In the genomic region with DNA sequence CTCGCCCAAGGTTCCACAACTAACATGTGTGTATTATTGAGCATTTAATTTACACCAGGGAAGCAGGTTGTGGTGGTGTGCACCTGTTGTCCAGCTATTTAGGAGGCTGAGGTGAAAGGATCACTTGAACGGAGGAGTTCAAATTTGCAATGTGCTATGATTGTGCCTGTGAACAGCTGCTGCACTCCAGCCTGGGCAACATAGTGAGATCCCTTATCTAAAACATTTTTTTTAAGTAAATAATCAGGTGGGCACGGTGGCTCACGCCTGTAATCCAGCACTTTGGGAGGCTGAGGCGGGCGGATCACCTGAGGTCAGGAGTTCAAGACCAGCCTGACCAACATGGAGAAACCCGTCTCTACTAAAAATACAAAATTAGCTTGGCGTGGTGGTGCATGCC, we compare ENCODE assay signal across 9 cellular contexts. TPM values are rescaled to one million over a fixed set of nuclear protein-coding genes. Genes with fewer than 3 reads are reported as not detected.
A peak's percentile ranks its signal among the peaks of the same experiment; 100 is the strongest.
DNase-seq lines count a peak whose midpoint lies in the region; ATAC-seq, FAIRE-seq and TF ChIP-seq lines count a peak whose summit lies in the region.
"Not testable (repeated sequence)": the region's sequence is repeated elsewhere in the genome, so short reads cannot be mapped to it uniquely, and the experiment has no call there.
"Had no signal": no experiment of that assay in that cellular context is flagged by ENCODE, and none has a peak within 500 bp of the region (broad histone marks: within the 10 kb centered on the region; RNA-seq: fewer than 3 reads in every experiment).

No MANE protein-coding gene starts in this region.

- peaks cover 76% of the 10 kb centered on the region for H3K36me3 Mint-ChIP-seq in CD4-positive, alpha-beta T cell (ENCODE audit: low read depth)
- H3K36me3 Mint-ChIP-seq in activated T-cell treated with anti-CD3 and anti-CD28 coated beads, Interleukin-2, amount 50 U/mL, for 24 hours (ENCODE audit: low read depth), result peaks cover 70% of the 10 kb centered on the region

- 45% methylated on average over 8 of the region's 8 CpGs for WGBS in K562 (ENCODE audit: insufficient coverage, low coverage, missing lambda C conversion rate)

- H2AFZ ChIP-seq in K562 (ENCODE audit: low read depth, low read length), result not testable (repeated sequence)

- H3K27ac ChIP-seq in CD4-positive, alpha-beta T cell (ENCODE audit: low read depth, low read length); K562 (ENCODE audit: extremely low read depth, low read depth, low read length): not testable (repeated sequence)

- in situ Hi-C loops in K562 (cut with MboI), result not testable (repeated sequence)

- not testable (repeated sequence) for TF ChIP-seq CTCF in CD4-positive, alpha-beta T cell (IDR thresholded peaks at IDR 0.05); K562 (IDR thresholded peaks at IDR 0.05 in 2 of 3, conservative IDR thresholded peaks at IDR 0.05 in 1 of 3; ENCODE audit: insufficient read depth in 2 of 3, low read depth in 1 of 3, low read length in 3 of 3)

- H4K20me1 ChIP-seq in K562 (replicated peaks; ENCODE audit: control insufficient read depth, insufficient read depth, low read length), result not testable (repeated sequence)

- ATAC-seq in CD4-positive, alpha-beta T cell (ENCODE audit: poor library complexity); K562; stimulated activated naive CD8-positive, alpha-beta T cell treated with anti-CD3 and anti-CD28 coated beads, Interleukin-15, amount 100 ng/mL, for 72 hours: not testable (repeated sequence)

- TF ChIP-seq POLR2A in K562 (conservative IDR thresholded peaks at IDR 0.05), result not testable (repeated sequence)

- intact Hi-C loops in CD4-positive, alpha-beta T cell (cut with DNase I, micrococcal nuclease); K562 (cut with micrococcal nuclease): not testable (repeated sequence)

- H3K4me1 Mint-ChIP-seq in CD4-positive, alpha-beta T cell (ENCODE audit: low read depth); activated T-cell treated with anti-CD3 and anti-CD28 coated beads, Interleukin-2, amount 50 U/mL, for 24 hours (ENCODE audit: low read depth); stimulated activated naive CD8-positive, alpha-beta T cell treated with anti-CD3 and anti-CD28 coated beads, Interleukin-15, amount 100 ng/mL, for 72 hours: not testable (repeated sequence)

- not testable (repeated sequence) for FAIRE-seq in K562 (lab: Jason Lieb, UNC)

- H3K9me1 ChIP-seq in K562 (ENCODE audit: control insufficient read depth, insufficient read depth, low read length), result not testable (repeated sequence)

- H3K4me1 ChIP-seq in K562 (replicated peaks in 1 of 2; ENCODE audit: control insufficient read depth in 2 of 2, insufficient read depth in 2 of 2, low read length in 2 of 2), result not testable (repeated sequence)

- H3K4me2 ChIP-seq in K562 (ENCODE audit: insufficient read depth, low read length), result not testable (repeated sequence)

- TF ChIP-seq EP300 in K562 (IDR thresholded peaks at IDR 0.05; ENCODE audit: low read length), result not testable (repeated sequence)

- CTCF ChIA-PET in CD4-positive, alpha-beta T cell (lab: Charles Lee), result interaction anchor here (0.6 kb wide), 1 partner anchor 57 kb away, joined by 4 read pairs; no protein-coding TSS in a partner anchor
- CTCF ChIA-PET in K562 (lab: Yijun Ruan, JAX; ENCODE audit: low intra/inter-chr PET ratio), result not testable (repeated sequence)

- H3K27me3 ChIP-seq in CD4-positive, alpha-beta T cell (ENCODE audit: control insufficient read depth, insufficient read depth, low read length); K562 (ENCODE audit: control insufficient read depth in 2 of 2, insufficient read depth in 2 of 2, low read length in 2 of 2): not testable (repeated sequence)

- BruUV-seq in K562 (replicated peaks; lab: Mats Ljungman, UMichigan), result not testable (repeated sequence)

- not testable (repeated sequence) for TF ChIP-seq RAD21 in K562 (CRISPR knock-in tag; conservative IDR thresholded peaks at IDR 0.05 in 1 of 2, IDR thresholded peaks at IDR 0.05 in 1 of 2)

- not testable (repeated sequence) for H3K79me2 ChIP-seq in K562 (ENCODE audit: control insufficient read depth, insufficient read depth, low read length)

- H3K4me3 Mint-ChIP-seq in CD4-positive, alpha-beta T cell; activated T-cell treated with anti-CD3 and anti-CD28 coated beads, Interleukin-2, amount 50 U/mL, for 24 hours; stimulated activated naive CD8-positive, alpha-beta T cell treated with anti-CD3 and anti-CD28 coated beads, Interleukin-15, amount 100 ng/mL, for 72 hours: not testable (repeated sequence)

- not testable (repeated sequence) for H3K9ac ChIP-seq in K562 (ENCODE audit: insufficient read depth in 1 of 2, low read depth in 2 of 2, low read length in 2 of 2)

- DNase-seq in CD4-positive, alpha-beta T cell; activated T-cell treated with anti-CD3 and anti-CD28 coated beads, Interleukin-2, amount 50 U/mL, for 24 hours; K562 (ENCODE audit: extremely low read depth in 1 of 4, low spot score in 3 of 4); stimulated activated naive CD8-positive, alpha-beta T cell treated with anti-CD3 and anti-CD28 coated beads, Interleukin-15, amount 100 ng/mL, for 72 hours: not testable (repeated sequence)

- not testable (repeated sequence) for H3K9me3 ChIP-seq in CD4-positive, alpha-beta T cell (ENCODE audit: control insufficient read depth, low read length); K562 (replicated peaks; ENCODE audit: control insufficient read depth, insufficient read depth, low read depth, low read length)

- not testable (repeated sequence) for H3K36me3 ChIP-seq in K562 (ENCODE audit: control insufficient read depth, insufficient read depth, low read length)

- not testable (repeated sequence) for H3K9me3 Mint-ChIP-seq in CD4-positive, alpha-beta T cell; activated T-cell treated with anti-CD3 and anti-CD28 coated beads, Interleukin-2, amount 50 U/mL, for 24 hours; stimulated activated naive CD8-positive, alpha-beta T cell treated with anti-CD3 and anti-CD28 coated beads, Interleukin-15, amount 100 ng/mL, for 72 hours

- H3K4me3 ChIP-seq in K562, result not testable (repeated sequence)

- peak overlapping the region; percentile 27 for H3K27ac Mint-ChIP-seq in CD4-positive, alpha-beta T cell
- H3K27ac Mint-ChIP-seq in activated T-cell treated with anti-CD3 and anti-CD28 coated beads, Interleukin-2, amount 50 U/mL, for 24 hours, result peak overlapping the region; percentile 71
- peak overlapping the region; percentile 12 to 57 for H3K27ac Mint-ChIP-seq in stimulated activated naive CD8-positive, alpha-beta T cell treated with anti-CD3 and anti-CD28 coated beads, Interleukin-15, amount 100 ng/mL, for 72 hours

- POLR2A ChIA-PET in CD4-positive, alpha-beta T cell (lab: Charles Lee), result interaction anchor here (1.6 to 9.2 kb wide), 2 partner anchors 33 to 43 kb away, joined by 4 to 175 read pairs; a partner anchor contains a TSS
- POLR2A ChIA-PET in K562 (lab: Yijun Ruan, JAX), result not testable (repeated sequence)

- not testable (repeated sequence) for H3K27me3 Mint-ChIP-seq in CD4-positive, alpha-beta T cell; activated T-cell treated with anti-CD3 and anti-CD28 coated beads, Interleukin-2, amount 50 U/mL, for 24 hours; stimulated activated naive CD8-positive, alpha-beta T cell treated with anti-CD3 and anti-CD28 coated beads, Interleukin-15, amount 100 ng/mL, for 72 hours

RNA-seq across cellular contexts. Expression of a gene that starts 7.1 kb away (rescaled TPM):
- total RNA-seq in CD4-positive, alpha-beta T cell, result 10 to 100 TPM; 56.9 to 61.0 TPM
- total RNA-seq in K562 (2011; cell fraction: chromatin; rRNA removed; ENCODE audit: low replicate concordance), result 321 and 515 TPM in 2 replicates
- total RNA-seq in K562 (2011; cell fraction: nucleolus; rRNA removed), result 309 and 314 TPM in 2 replicates
- 269 and 306 TPM in 2 replicates for total RNA-seq in K562 (2011; cell fraction: nucleoplasm; rRNA removed)
- total RNA-seq in K562 (2014; rRNA removed) (169 and 182 TPM in 2 replicates), K562 (2014; rRNA removed; fragmentation: Illumina TruSeq; extraction: Trizol) (193 and 197 TPM in 2 replicates), K562 (2015; rRNA removed; fragmentation: Illumina TruSeq; extraction: Trizol) (169 and 180 TPM in 2 replicates), K562 (2021) (182 and 185 TPM in 2 replicates)
- polyA plus RNA-seq in K562 (2011; rRNA removed) (384 and 397 TPM in 2 replicates), K562 (2014; fragmentation: Illumina TruSeq; extraction: Trizol) (213 and 224 TPM in 2 replicates), K562 (2014; fragmentation: Nextera tagmentation; extraction: Ambion mirVana) (100 to 1,000 TPM; 183 to 205 TPM), K562 (2014; rRNA removed) (210 and 239 TPM in 2 replicates)
- 176 and 327 TPM in 2 replicates for polyA plus RNA-seq in K562 (2011; cell fraction: cytosol; rRNA removed)
- polyA plus RNA-seq in K562 (2011; cell fraction: nucleus; rRNA removed), result 496 and 637 TPM in 2 replicates
- polyA plus RNA-seq in K562 (2012), result 225 and 429 TPM in 2 replicates
- 318 and 361 TPM in 2 replicates for polyA minus RNA-seq in K562 (2011; rRNA and poly(A)+ RNA removed)
- polyA minus RNA-seq in K562 (2011; cell fraction: cytosol; rRNA and poly(A)+ RNA removed), result 89.8 and 90.4 TPM in 2 replicates
- polyA minus RNA-seq in K562 (2011; cell fraction: nucleus; rRNA and poly(A)+ RNA removed), result 144 and 207 TPM in 2 replicates

RNA-seq across cellular contexts. Expression of a gene that starts 33.7 kb away (rescaled TPM):
- total RNA-seq in CD4-positive, alpha-beta T cell, result 100 to 1,000 TPM; 187 to 188 TPM
- total RNA-seq in K562 (2011; cell fraction: chromatin; rRNA removed; ENCODE audit: low replicate concordance), result not detected in 2 replicates
- not detected in 2 replicates for total RNA-seq in K562 (2011; cell fraction: nucleolus; rRNA removed)
- total RNA-seq in K562 (2011; cell fraction: nucleoplasm; rRNA removed), result 0.81 TPM in 1 of 2 replicates, not detected in the other
- total RNA-seq in K562 (2014; rRNA removed) (0.08 TPM in 1 of 2 replicates, not detected in the other), K562 (2014; rRNA removed; fragmentation: Illumina TruSeq; extraction: Trizol) (0.13 TPM in 1 of 2 replicates, not detected in the other), K562 (2015; rRNA removed; fragmentation: Illumina TruSeq; extraction: Trizol) (not detected in 2 replicates), K562 (2021) (0.38 and 0.47 TPM in 2 replicates)
- polyA plus RNA-seq in K562 (2011; rRNA removed) (not detected in 2 replicates), K562 (2014; fragmentation: Illumina TruSeq; extraction: Trizol) (0.04 TPM in 1 of 2 replicates, not detected in the other), K562 (2014; fragmentation: Nextera tagmentation; extraction: Ambion mirVana) (not detected), K562 (2014; rRNA removed) (0.13 TPM in 1 of 2 replicates, not detected in the other)
- not detected in 2 replicates for polyA plus RNA-seq in K562 (2011; cell fraction: cytosol; rRNA removed)
- polyA plus RNA-seq in K562 (2011; cell fraction: nucleus; rRNA removed), result 0.41 TPM in 1 of 2 replicates, not detected in the other
- polyA plus RNA-seq in K562 (2012), result not detected in 2 replicates
- not detected in 2 replicates for polyA minus RNA-seq in K562 (2011; rRNA and poly(A)+ RNA removed)
- polyA minus RNA-seq in K562 (2011; cell fraction: cytosol; rRNA and poly(A)+ RNA removed), result not detected in 2 replicates
- not detected in 2 replicates for polyA minus RNA-seq in K562 (2011; cell fraction: nucleus; rRNA and poly(A)+ RNA removed)
- total RNA-seq: A172, G401 had no signal

RNA-seq across cellular contexts. Expression of a gene that starts 37.8 kb away (rescaled TPM):
- total RNA-seq in CD4-positive, alpha-beta T cell, result under 1 TPM; 0.38 to 0.45 TPM
- total RNA-seq in K562 (2011; cell fraction: chromatin; rRNA removed; ENCODE audit: low replicate concordance), result not detected in 2 replicates
- total RNA-seq in K562 (2011; cell fraction: nucleolus; rRNA removed), result 0.33 TPM in 1 of 2 replicates, not detected in the other
- total RNA-seq in K562 (2011; cell fraction: nucleoplasm; rRNA removed), result not detected in 2 replicates
- total RNA-seq in K562 (2014; rRNA removed) (not detected in 2 replicates), K562 (2014; rRNA removed; fragmentation: Illumina TruSeq; extraction: Trizol) (not detected in 2 replicates), K562 (2015; rRNA removed; fragmentation: Illumina TruSeq; extraction: Trizol) (not detected in 2 replicates), K562 (2021) (not detected in 2 replicates)
- polyA plus RNA-seq in K562 (2011; rRNA removed) (not detected in 2 replicates), K562 (2014; fragmentation: Illumina TruSeq; extraction: Trizol) (not detected in 2 replicates), K562 (2014; fragmentation: Nextera tagmentation; extraction: Ambion mirVana) (not detected), K562 (2014; rRNA removed) (not detected in 2 replicates)
- not detected in 2 replicates for polyA plus RNA-seq in K562 (2011; cell fraction: cytosol; rRNA removed)
- not detected in 2 replicates for polyA plus RNA-seq in K562 (2011; cell fraction: nucleus; rRNA removed)
- not detected in 2 replicates for polyA plus RNA-seq in K562 (2012)
- not detected in 2 replicates for polyA minus RNA-seq in K562 (2011; rRNA and poly(A)+ RNA removed)
- polyA minus RNA-seq in K562 (2011; cell fraction: cytosol; rRNA and poly(A)+ RNA removed), result not detected in 2 replicates
- not detected in 2 replicates for polyA minus RNA-seq in K562 (2011; cell fraction: nucleus; rRNA and poly(A)+ RNA removed)
- total RNA-seq: Daoy, G401 had no signal
- polyA plus RNA-seq: CD4-positive, alpha-beta memory T cell; CD8-positive, alpha-beta memory T cell had no signal

RNA-seq across cellular contexts. Expression of a gene that starts 51.3 kb away (rescaled TPM):
- total RNA-seq in CD4-positive, alpha-beta T cell, result 10 to 100 TPM; 23.4 to 23.6 TPM
- 19.8 and 52.7 TPM in 2 replicates for total RNA-seq in K562 (2011; cell fraction: chromatin; rRNA removed; ENCODE audit: low replicate concordance)
- 56.5 and 63.0 TPM in 2 replicates for total RNA-seq in K562 (2011; cell fraction: nucleolus; rRNA removed)
- total RNA-seq in K562 (2011; cell fraction: nucleoplasm; rRNA removed), result 61.2 and 72.0 TPM in 2 replicates
- total RNA-seq in K562 (2014; rRNA removed), result 155 and 188 TPM in 2 replicates
- total RNA-seq in K562 (2014; rRNA removed; fragmentation: Illumina TruSeq; extraction: Trizol), result 85.0 and 89.5 TPM in 2 replicates
- 99.5 and 102 TPM in 2 replicates for total RNA-seq in K562 (2015; rRNA removed; fragmentation: Illumina TruSeq; extraction: Trizol)
- 236 and 247 TPM in 2 replicates for total RNA-seq in K562 (2021)
- polyA plus RNA-seq in K562 (2011; rRNA removed), result 202 and 216 TPM in 2 replicates
- 300 and 303 TPM in 2 replicates for polyA plus RNA-seq in K562 (2011; cell fraction: cytosol; rRNA removed)
- polyA plus RNA-seq in K562 (2011; cell fraction: nucleus; rRNA removed), result 63.0 and 65.4 TPM in 2 replicates
- 99.2 and 141 TPM in 2 replicates for polyA plus RNA-seq in K562 (2012)
- 325 and 361 TPM in 2 replicates for polyA plus RNA-seq in K562 (2014; fragmentation: Illumina TruSeq; extraction: Trizol)
- 10 to 100 TPM; 14.7 to 14.8 TPM for polyA plus RNA-seq in K562 (2014; fragmentation: Nextera tagmentation; extraction: Ambion mirVana)
- polyA plus RNA-seq in K562 (2014; rRNA removed), result 256 and 262 TPM in 2 replicates
- 110 and 133 TPM in 2 replicates for polyA minus RNA-seq in K562 (2011; rRNA and poly(A)+ RNA removed)
- 77.4 and 89.7 TPM in 2 replicates for polyA minus RNA-seq in K562 (2011; cell fraction: cytosol; rRNA and poly(A)+ RNA removed)
- polyA minus RNA-seq in K562 (2011; cell fraction: nucleus; rRNA and poly(A)+ RNA removed), result 30.2 and 47.4 TPM in 2 replicates

Comparison
In these comparisons a context has a peak if more than half of its experiments do, and no peak if none do; other contexts are left out.
1. RNA of a gene that starts 33.7 kb away (total RNA-seq): 187 to 188 TPM in CD4-positive, alpha-beta T cell; 0.08 to 0.81 TPM in K562; every median in the first group is over 100 times any median in the second.
2. Peak in every context shown above with its lines, with median percentiles within 50 percentile points of each other: H3K27ac Mint-ChIP-seq.